12 cellular contexts compared by ENCODE assay signal in the genomic region with DNA sequence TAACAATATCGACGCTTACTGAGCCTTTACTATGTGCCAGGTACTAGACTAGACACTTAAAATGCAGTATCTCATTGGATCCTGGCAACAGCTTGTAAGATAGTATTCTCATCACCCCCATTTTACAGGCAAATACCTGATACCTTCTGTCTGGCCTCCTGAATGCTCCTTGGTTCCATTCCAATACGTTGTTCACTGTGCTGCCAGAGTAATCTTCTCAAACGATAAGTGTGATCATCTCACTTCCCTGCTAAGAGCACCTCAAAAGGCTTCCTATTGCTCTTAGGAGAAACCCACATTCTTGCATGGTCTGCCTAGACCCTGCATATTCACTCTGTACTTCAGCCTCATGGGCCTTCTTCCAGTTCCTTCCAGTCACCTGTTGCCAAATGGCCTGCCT. TPM values are rescaled to one million over a fixed set of nuclear protein-coding genes. Genes with fewer than 3 reads are reported as not detected.
A peak's percentile ranks its signal among the peaks of the same experiment; 100 is the strongest.
DNase-seq lines count a peak whose midpoint lies in the region; ATAC-seq and TF ChIP-seq lines count a peak whose summit lies in the region.
"Had no signal": no experiment of that assay in that cellular context is flagged by ENCODE, and none has a peak within 500 bp of the region (broad histone marks: within the 10 kb centered on the region; RNA-seq: fewer than 3 reads in every experiment).

No MANE protein-coding gene starts in this region.

- intact Hi-C loops in Calu3 (cut with micrococcal nuclease; ENCODE audit: unreplicated experiment) (no loop called here), natural killer cell (cut with micrococcal nuclease) (no loop called here)
- intact Hi-C loops in activated T-helper 2 cell treated with anti-CD3 and anti-CD28 coated beads, Interferon-gamma antibody, Interleukin-2, Interleukin-4, amounts not matched to agents 10 μg/mL and 5 μg/mL and 100 μg/mL, durations not matched to agents 14 hours and 24 hours and 36 hours (cut with micrococcal nuclease), result no loop called here

- H3K36me3 Mint-ChIP-seq in Calu3 (ENCODE audit: insufficient read depth, unreplicated experiment) (peaks cover 22% of the 10 kb centered on the region), natural killer cell (no peaks in the 10 kb centered on the region)
- no peaks in the 10 kb centered on the region for H3K36me3 Mint-ChIP-seq in activated T-helper 2 cell treated with anti-CD3 and anti-CD28 coated beads, Interferon-gamma antibody, Interleukin-2, Interleukin-4, amounts not matched to agents 10 μg/mL and 5 μg/mL and 100 μg/mL, durations not matched to agents 14 hours and 24 hours and 36 hours (ENCODE audit: low read depth)

- BruUV-seq in Calu3 (replicated peaks; lab: Mats Ljungman, UMichigan), result no TSS peak

- DNase-seq in DMS53 treated with DMSO at 0.1 percent for 48 hours (lab: John Stamatoyannopoulos, UW; ENCODE audit: unreplicated experiment) (peak; percentile 15), DMS53 (lab: John Stamatoyannopoulos, UW) (no peak), Calu3 (no peak), natural killer cell (no peak), NCI-H2081 treated with DMSO at 0.1 percent for 48 hours (lab: John Stamatoyannopoulos, UW) (no peak)
- DNase-seq in activated T-helper 2 cell treated with anti-CD3 and anti-CD28 coated beads, Interferon-gamma antibody, Interleukin-2, Interleukin-4, amounts not matched to agents 10 μg/mL and 5 μg/mL and 100 μg/mL, durations not matched to agents 14 hours and 24 hours and 36 hours (ENCODE audit: low spot score), result no peak
- DNase-seq in stimulated activated CD4-positive, alpha-beta T cell treated with anti-CD3 and anti-CD28 coated beads, Interleukin-12 subunit alpha, Interleukin-12 subunit beta, amount 100 ng/mL, for 4 hours, result no peak
- DNase-seq: GDM1, SHP77, tibial artery had no signal

- H3K4me3 Mint-ChIP-seq in Calu3 (ENCODE audit: low read depth, unreplicated experiment), result peak overlapping the region; percentile 24
- H3K4me3 Mint-ChIP-seq in activated T-helper 2 cell treated with anti-CD3 and anti-CD28 coated beads, Interferon-gamma antibody, Interleukin-2, Interleukin-4, amounts not matched to agents 10 μg/mL and 5 μg/mL and 100 μg/mL, durations not matched to agents 14 hours and 24 hours and 36 hours (ENCODE audit: low read depth), result peak overlapping the region; percentile 64
- peak overlapping the region; percentile 80 for H3K4me3 Mint-ChIP-seq in natural killer cell

- ATAC-seq in natural killer cell (no peak), HG02759 (IDR thresholded peaks at IDR 0.05; ENCODE audit: unreplicated experiment) (no peak)

- H3K27ac Mint-ChIP-seq in Calu3 (ENCODE audit: unreplicated experiment), result peak overlapping the region; percentile 10
- H3K27ac Mint-ChIP-seq in activated T-helper 2 cell treated with anti-CD3 and anti-CD28 coated beads, Interferon-gamma antibody, Interleukin-2, Interleukin-4, amounts not matched to agents 10 μg/mL and 5 μg/mL and 100 μg/mL, durations not matched to agents 14 hours and 24 hours and 36 hours, result peak overlapping the region; percentile 31
- peak overlapping the region in 1 of 2 donors; percentile 62 for H3K27ac Mint-ChIP-seq in natural killer cell
- H3K27ac Mint-ChIP-seq: dendritic cell treated with granulocyte-macrophage colony-stimulating factor and Interleukin-4, amounts not matched to agents 40 ng/mL and 50 ng/mL, for 4 days had no signal

- H3K9me3 Mint-ChIP-seq in Calu3 (ENCODE audit: low read depth, unreplicated experiment), result no peaks in the 10 kb centered on the region
- H3K9me3 Mint-ChIP-seq in activated T-helper 2 cell treated with anti-CD3 and anti-CD28 coated beads, Interferon-gamma antibody, Interleukin-2, Interleukin-4, amounts not matched to agents 10 μg/mL and 5 μg/mL and 100 μg/mL, durations not matched to agents 14 hours and 24 hours and 36 hours, result no peaks in the 10 kb centered on the region
- H3K9me3 Mint-ChIP-seq in natural killer cell, result no peaks in the 10 kb centered on the region
- H3K9me3 Mint-ChIP-seq: dendritic cell treated with granulocyte-macrophage colony-stimulating factor and Interleukin-4, amounts not matched to agents 40 ng/mL and 50 ng/mL, for 4 days had no signal

- H3K4me1 Mint-ChIP-seq in Calu3 (ENCODE audit: low read depth, unreplicated experiment) (no peaks in the 10 kb centered on the region), natural killer cell (peaks cover 6 to 18% of the 10 kb centered on the region in 2 donors)
- peaks cover 29% of the 10 kb centered on the region for H3K4me1 Mint-ChIP-seq in activated T-helper 2 cell treated with anti-CD3 and anti-CD28 coated beads, Interferon-gamma antibody, Interleukin-2, Interleukin-4, amounts not matched to agents 10 μg/mL and 5 μg/mL and 100 μg/mL, durations not matched to agents 14 hours and 24 hours and 36 hours (ENCODE audit: low read depth)

- H3K27me3 Mint-ChIP-seq in Calu3 (ENCODE audit: unreplicated experiment) (peaks cover 94% of the 10 kb centered on the region), natural killer cell (ENCODE audit: low read depth in 2 of 2) (peaks cover 23 to 57% of the 10 kb centered on the region in 2 donors)
- peaks cover 54% of the 10 kb centered on the region for H3K27me3 Mint-ChIP-seq in activated T-helper 2 cell treated with anti-CD3 and anti-CD28 coated beads, Interferon-gamma antibody, Interleukin-2, Interleukin-4, amounts not matched to agents 10 μg/mL and 5 μg/mL and 100 μg/mL, durations not matched to agents 14 hours and 24 hours and 36 hours (ENCODE audit: low read depth)

- CTCF ChIA-PET in Calu3 (lab: Charles Lee), result interaction anchor here (0.6 to 0.7 kb wide), 3 partner anchors 18 to 322 kb away, joined by 3 to 5 read pairs (median 4); no protein-coding TSS in a partner anchor

- TF ChIP-seq CTCF in Calu3 (IDR thresholded peaks at IDR 0.05; ENCODE audit: unreplicated experiment) (no peak), natural killer cell (IDR thresholded peaks at IDR 0.05) (no peak)

RNA-seq across cellular contexts. Expression of a gene that starts 1.3 kb away (rescaled TPM):
- total RNA-seq in Calu3 (2022) (0.73 and 0.83 TPM in 2 replicates), natural killer cell (1 to 10 TPM; 2.3 to 6.1 (median 4.6) TPM)
- 5.0 and 5.5 TPM in 2 replicates for total RNA-seq in activated T-helper 2 cell treated with anti-CD3 and anti-CD28 coated beads, Interferon-gamma antibody, Interleukin-2, Interleukin-4, amounts not matched to agents 10 μg/mL and 5 μg/mL and 100 μg/mL, durations not matched to agents 14 hours and 24 hours and 36 hours

RNA-seq across cellular contexts. Expression of a gene that starts 40.8 kb away (rescaled TPM):
- total RNA-seq in Calu3 (2022), result 31.3 and 31.5 TPM in 2 replicates
- total RNA-seq in activated T-helper 2 cell treated with anti-CD3 and anti-CD28 coated beads, Interferon-gamma antibody, Interleukin-2, Interleukin-4, amounts not matched to agents 10 μg/mL and 5 μg/mL and 100 μg/mL, durations not matched to agents 14 hours and 24 hours and 36 hours, result 20.8 and 21.9 TPM in 2 replicates
- total RNA-seq in natural killer cell, result 10 to 100 TPM; 46.5 to 55.2 (median 51.4) TPM

Comparison
In these comparisons a context has a peak if more than half of its experiments do, and no peak if none do; other contexts are left out.
1. H3K4me3 Mint-ChIP-seq: peak in every context shown above with its lines; median percentile 80 in natural killer cell; 64 in activated T-helper 2 cell treated with anti-CD3 and anti-CD28 coated beads, Interferon-gamma antibody, Interleukin-2, Interleukin-4, amounts not matched to agents 10 μg/mL and 5 μg/mL and 100 μg/mL, durations not matched to agents 14 hours and 24 hours and 36 hours; 24 in Calu3.